In the genomic region with DNA sequence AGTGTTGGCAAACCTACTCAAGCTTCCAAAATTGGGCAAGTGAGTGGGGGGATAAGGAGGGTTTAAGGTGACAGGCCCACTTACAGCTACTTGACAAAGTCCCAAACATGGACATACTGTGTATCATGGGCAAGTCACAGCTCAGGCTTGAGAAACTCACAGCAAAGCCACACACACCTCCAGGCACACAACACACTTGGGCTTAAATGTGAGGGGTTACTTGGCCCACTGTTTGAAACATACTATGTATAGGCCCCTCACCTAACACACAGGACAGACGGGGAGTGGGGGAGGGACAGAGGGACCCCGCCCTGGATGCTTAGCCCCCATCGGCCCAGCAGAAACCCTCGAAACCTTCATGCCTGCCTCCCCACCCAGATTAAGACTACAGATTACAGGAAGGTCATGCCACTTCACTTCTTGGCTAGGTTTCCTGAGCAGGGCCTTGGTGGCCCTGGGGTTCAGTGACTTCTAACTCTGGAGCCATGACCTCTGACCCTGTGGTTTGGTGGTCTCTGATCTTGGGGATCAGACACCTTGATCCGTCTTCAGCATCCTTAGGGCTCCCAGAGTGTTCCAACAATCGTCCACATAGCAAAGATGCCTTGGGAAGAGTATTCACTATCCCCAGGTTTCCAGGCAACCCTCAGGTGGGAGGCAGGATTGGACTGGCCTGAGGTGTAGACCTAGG, we compare ENCODE assay signal across 1 cellular context.
TF ChIP-seq lines count a peak whose summit lies in the region.

No MANE protein-coding gene starts in this region.

TF ChIP-seq in GM23338, 12 proteins besides CTCF, POLR2A, EP300 and RAD21 (continued from another document):
- TF ChIP-seq, protein P1, sequence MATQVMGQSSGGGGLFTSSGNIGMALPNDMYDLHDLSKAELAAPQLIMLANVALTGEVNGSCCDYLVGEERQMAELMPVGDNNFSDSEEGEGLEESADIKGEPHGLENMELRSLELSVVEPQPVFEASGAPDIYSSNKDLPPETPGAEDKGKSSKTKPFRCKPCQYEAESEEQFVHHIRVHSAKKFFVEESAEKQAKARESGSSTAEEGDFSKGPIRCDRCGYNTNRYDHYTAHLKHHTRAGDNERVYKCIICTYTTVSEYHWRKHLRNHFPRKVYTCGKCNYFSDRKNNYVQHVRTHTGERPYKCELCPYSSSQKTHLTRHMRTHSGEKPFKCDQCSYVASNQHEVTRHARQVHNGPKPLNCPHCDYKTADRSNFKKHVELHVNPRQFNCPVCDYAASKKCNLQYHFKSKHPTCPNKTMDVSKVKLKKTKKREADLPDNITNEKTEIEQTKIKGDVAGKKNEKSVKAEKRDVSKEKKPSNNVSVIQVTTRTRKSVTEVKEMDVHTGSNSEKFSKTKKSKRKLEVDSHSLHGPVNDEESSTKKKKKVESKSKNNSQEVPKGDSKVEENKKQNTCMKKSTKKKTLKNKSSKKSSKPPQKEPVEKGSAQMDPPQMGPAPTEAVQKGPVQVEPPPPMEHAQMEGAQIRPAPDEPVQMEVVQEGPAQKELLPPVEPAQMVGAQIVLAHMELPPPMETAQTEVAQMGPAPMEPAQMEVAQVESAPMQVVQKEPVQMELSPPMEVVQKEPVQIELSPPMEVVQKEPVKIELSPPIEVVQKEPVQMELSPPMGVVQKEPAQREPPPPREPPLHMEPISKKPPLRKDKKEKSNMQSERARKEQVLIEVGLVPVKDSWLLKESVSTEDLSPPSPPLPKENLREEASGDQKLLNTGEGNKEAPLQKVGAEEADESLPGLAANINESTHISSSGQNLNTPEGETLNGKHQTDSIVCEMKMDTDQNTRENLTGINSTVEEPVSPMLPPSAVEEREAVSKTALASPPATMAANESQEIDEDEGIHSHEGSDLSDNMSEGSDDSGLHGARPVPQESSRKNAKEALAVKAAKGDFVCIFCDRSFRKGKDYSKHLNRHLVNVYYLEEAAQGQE (IDR thresholded peaks at IDR 0.05; ENCODE audit: unreplicated experiment): no peak
- no peak for TF ChIP-seq ZNF331 (CRISPR knock-in tag; IDR thresholded peaks at IDR 0.05; ENCODE audit: low read depth)
- no peak for TF ChIP-seq EZH2phosphoT487 (IDR thresholded peaks at IDR 0.05; ENCODE audit: unreplicated experiment)
- TF ChIP-seq ZNF114 (CRISPR knock-in tag; IDR thresholded peaks at IDR 0.05): no peak
- no peak for TF ChIP-seq NANOG (IDR thresholded peaks at IDR 0.05; ENCODE audit: borderline replicate concordance)
- no peak for TF ChIP-seq EZH2 (IDR thresholded peaks at IDR 0.05; ENCODE audit: low read depth, unreplicated experiment)
- no peak for TF ChIP-seq JUNB (IDR thresholded peaks at IDR 0.05; ENCODE audit: unreplicated experiment)
- TF ChIP-seq, protein P2, sequence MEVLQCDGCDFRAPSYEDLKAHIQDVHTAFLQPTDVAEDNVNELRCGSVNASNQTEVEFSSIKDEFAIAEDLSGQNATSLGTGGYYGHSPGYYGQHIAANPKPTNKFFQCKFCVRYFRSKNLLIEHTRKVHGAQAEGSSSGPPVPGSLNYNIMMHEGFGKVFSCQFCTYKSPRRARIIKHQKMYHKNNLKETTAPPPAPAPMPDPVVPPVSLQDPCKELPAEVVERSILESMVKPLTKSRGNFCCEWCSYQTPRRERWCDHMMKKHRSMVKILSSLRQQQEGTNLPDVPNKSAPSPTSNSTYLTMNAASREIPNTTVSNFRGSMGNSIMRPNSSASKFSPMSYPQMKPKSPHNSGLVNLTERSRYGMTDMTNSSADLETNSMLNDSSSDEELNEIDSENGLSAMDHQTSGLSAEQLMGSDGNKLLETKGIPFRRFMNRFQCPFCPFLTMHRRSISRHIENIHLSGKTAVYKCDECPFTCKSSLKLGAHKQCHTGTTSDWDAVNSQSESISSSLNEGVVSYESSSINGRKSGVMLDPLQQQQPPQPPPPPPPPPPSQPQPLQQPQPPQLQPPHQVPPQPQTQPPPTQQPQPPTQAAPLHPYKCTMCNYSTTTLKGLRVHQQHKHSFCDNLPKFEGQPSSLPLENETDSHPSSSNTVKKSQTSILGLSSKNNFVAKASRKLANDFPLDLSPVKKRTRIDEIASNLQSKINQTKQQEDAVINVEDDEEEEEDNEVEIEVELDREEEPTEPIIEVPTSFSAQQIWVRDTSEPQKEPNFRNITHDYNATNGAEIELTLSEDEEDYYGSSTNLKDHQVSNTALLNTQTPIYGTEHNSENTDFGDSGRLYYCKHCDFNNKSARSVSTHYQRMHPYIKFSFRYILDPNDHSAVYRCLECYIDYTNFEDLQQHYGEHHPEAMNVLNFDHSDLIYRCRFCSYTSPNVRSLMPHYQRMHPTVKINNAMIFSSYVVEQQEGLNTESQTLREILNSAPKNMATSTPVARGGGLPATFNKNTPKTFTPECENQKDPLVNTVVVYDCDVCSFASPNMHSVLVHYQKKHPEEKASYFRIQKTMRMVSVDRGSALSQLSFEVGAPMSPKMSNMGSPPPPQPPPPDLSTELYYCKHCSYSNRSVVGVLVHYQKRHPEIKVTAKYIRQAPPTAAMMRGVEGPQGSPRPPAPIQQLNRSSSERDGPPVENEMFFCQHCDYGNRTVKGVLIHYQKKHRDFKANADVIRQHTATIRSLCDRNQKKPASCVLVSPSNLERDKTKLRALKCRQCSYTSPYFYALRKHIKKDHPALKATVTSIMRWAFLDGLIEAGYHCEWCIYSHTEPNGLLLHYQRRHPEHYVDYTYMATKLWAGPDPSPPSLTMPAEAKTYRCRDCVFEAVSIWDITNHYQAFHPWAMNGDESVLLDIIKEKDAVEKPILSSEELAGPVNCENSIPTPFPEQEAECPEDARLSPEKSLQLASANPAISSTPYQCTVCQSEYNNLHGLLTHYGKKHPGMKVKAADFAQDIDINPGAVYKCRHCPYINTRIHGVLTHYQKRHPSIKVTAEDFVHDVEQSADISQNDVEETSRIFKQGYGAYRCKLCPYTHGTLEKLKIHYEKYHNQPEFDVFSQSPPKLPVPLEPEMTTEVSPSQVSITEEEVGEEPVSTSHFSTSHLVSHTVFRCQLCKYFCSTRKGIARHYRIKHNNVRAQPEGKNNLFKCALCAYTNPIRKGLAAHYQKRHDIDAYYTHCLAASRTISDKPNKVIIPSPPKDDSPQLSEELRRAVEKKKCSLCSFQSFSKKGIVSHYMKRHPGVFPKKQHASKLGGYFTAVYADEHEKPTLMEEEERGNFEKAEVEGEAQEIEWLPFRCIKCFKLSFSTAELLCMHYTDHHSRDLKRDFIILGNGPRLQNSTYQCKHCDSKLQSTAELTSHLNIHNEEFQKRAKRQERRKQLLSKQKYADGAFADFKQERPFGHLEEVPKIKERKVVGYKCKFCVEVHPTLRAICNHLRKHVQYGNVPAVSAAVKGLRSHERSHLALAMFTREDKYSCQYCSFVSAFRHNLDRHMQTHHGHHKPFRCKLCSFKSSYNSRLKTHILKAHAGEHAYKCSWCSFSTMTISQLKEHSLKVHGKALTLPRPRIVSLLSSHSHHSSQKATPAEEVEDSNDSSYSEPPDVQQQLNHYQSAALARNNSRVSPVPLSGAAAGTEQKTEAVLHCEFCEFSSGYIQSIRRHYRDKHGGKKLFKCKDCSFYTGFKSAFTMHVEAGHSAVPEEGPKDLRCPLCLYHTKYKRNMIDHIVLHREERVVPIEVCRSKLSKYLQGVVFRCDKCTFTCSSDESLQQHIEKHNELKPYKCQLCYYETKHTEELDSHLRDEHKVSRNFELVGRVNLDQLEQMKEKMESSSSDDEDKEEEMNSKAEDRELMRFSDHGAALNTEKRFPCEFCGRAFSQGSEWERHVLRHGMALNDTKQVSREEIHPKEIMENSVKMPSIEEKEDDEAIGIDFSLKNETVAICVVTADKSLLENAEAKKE (CRISPR knock-in tag; IDR thresholded peaks at IDR 0.05): no peak
